Comparison of ENCODE assay signal across 24 cellular contexts in genomic region chr1:68081775-68082283, GRCh38. TPM values are rescaled to one million over a fixed set of nuclear protein-coding genes. Genes with fewer than 3 reads are reported as not detected.
DNase-seq lines count a peak whose midpoint lies in the region; ATAC-seq and TF ChIP-seq lines count a peak whose summit lies in the region.
"Had no signal": no experiment of that assay in that cellular context is flagged by ENCODE, and none has a peak within 500 bp of the region (broad histone marks: within the 10 kb centered on the region; RNA-seq: fewer than 3 reads in every experiment).

No MANE protein-coding gene starts in this region.

- H3K23ac ChIP-seq in IMR-90 (ENCODE audit: low read depth, low read length): no peak overlapping the region

- intact Hi-C loops in IMR-90 (cut with micrococcal nuclease): loop anchor here (5.0 kb wide), 1 partner anchor 755 kb away; no protein-coding TSS in a partner anchor

- no peaks in the 10 kb centered on the region for H3K9me2 ChIP-seq in GM23248 (ENCODE audit: insufficient read depth)

- H4K5ac ChIP-seq in IMR-90 (ENCODE audit: low read depth, low read length): no peak overlapping the region

- no peaks in the 10 kb centered on the region for H3K27me3 ChIP-seq in GM23248 (replicated peaks; ENCODE audit: insufficient read depth)
- no peaks in the 10 kb centered on the region for H3K27me3 ChIP-seq in IMR-90 (ENCODE audit: control insufficient read depth, insufficient read depth, low read length)
- H3K27me3 ChIP-seq: BE2C, BLaER1 had no signal

- H3K79me1 ChIP-seq in IMR-90 (ENCODE audit: low read depth in 1 of 2, low read length in 2 of 2): no peaks in the 10 kb centered on the region

- no peaks in the 10 kb centered on the region for H3F3A ChIP-seq in GM23248 (ENCODE audit: insufficient read depth)

- dilution Hi-C loops in IMR-90 (cut with HindIII; ENCODE audit: low sequenced_read_pairs, unreplicated experiment): no loop called here

- H2AK5ac ChIP-seq in IMR-90 (ENCODE audit: low read depth, low read length): no peak overlapping the region

- H3K27ac ChIP-seq in GM23248 (no peak overlapping the region), IMR-90 (ENCODE audit: insufficient read depth, low read length) (no peak overlapping the region)
- H3K27ac ChIP-seq: BLaER1 had no signal

- CTCF ChIA-PET in IMR-90 (lab: Yijun Ruan, JAX): no interaction called here

- H3K4me3 ChIP-seq in GM23248: no peak overlapping the region
- no peak overlapping the region for H3K4me3 ChIP-seq in IMR-90 (ENCODE audit: insufficient read depth, low read depth, low read length)
- H3K4me3 ChIP-seq: BLaER1, GM12878 had no signal

- in situ Hi-C loops in GM23248 (cut with MboI) (no loop called here), IMR-90 (cut with MboI; ENCODE audit: low sequenced_read_pairs) (no loop called here)

- peak; percentile 40; the same call in 1 of the 2 replicates for ATAC-seq in IMR-90 (ENCODE audit: low read depth)
- ATAC-seq: GM12878 had no signal

- H2BK20ac ChIP-seq in IMR-90 (ENCODE audit: low read depth, low read length): no peak overlapping the region

- TF ChIP-seq POLR2A in IMR-90 (IDR thresholded peaks at IDR 0.05; ENCODE audit: low read depth, low read length): no peak

- no peaks in the 10 kb centered on the region for H3K36me3 ChIP-seq in GM23248 (ENCODE audit: low read depth)
- no peaks in the 10 kb centered on the region; the same call in 1 of the 2 replicates for H3K36me3 ChIP-seq in IMR-90 (ENCODE audit: control insufficient read depth, insufficient read depth, low read length)
- H3K36me3 ChIP-seq: BE2C, BLaER1 had no signal

- H2AK9ac ChIP-seq in IMR-90 (replicated peaks; ENCODE audit: low read depth, low read length, poor library complexity): no peak overlapping the region

- no peak overlapping the region for H4K91ac ChIP-seq in IMR-90 (ENCODE audit: insufficient read depth, low read depth, low read length)

- H3K4me2 ChIP-seq in GM23248 (ENCODE audit: unreplicated experiment): no peak overlapping the region
- no peak overlapping the region for H3K4me2 ChIP-seq in IMR-90 (ENCODE audit: low read depth, low read length)
- H3K4me2 ChIP-seq: BLaER1 had no signal

- peaks cover 13% of the 10 kb centered on the region; the same call in 1 of the 2 replicates for H3K4me1 ChIP-seq in GM23248 (ENCODE audit: insufficient read depth)
- H3K4me1 ChIP-seq in IMR-90 (ENCODE audit: control insufficient read depth, insufficient read depth, low read length): no peaks in the 10 kb centered on the region
- H3K4me1 ChIP-seq: BE2C had no signal

- H3K18ac ChIP-seq in IMR-90 (ENCODE audit: low read depth, low read length): no peak overlapping the region

- BruUV-seq in IMR-90 (replicated peaks; lab: Mats Ljungman, UMichigan): no TSS peak

- DNase-seq in GM23248 (peak; percentile 7), IMR-90 (peak; percentile 28), astrocyte of the hippocampus (ENCODE audit: low read depth, low spot score) (peak; percentile 15), GOT3 (lab: John Stamatoyannopoulos, UW) (no peak), T-helper 1 cell (no peak)
- DNase-seq: 8988T; ACHN; BE2C; C1 segment of cervical spinal cord; CD4-positive, alpha-beta memory T cell; CD4-positive, CD25-positive, alpha-beta regulatory T cell; CD8-positive, alpha-beta memory T cell; COR-L47; DMS 273 treated with DMSO at 0.1 percent for 48 hours; DMS153; DMS53; DMS79; DND-41; EL; GDM1 had no signal

- H3K9ac ChIP-seq in GM23248 (no peak overlapping the region), IMR-90 (ENCODE audit: low read depth, low read length) (no peak overlapping the region)
- H3K9ac ChIP-seq: BLaER1 had no signal

- no peak overlapping the region for H2AFZ ChIP-seq in GM23248
- no peak overlapping the region for H2AFZ ChIP-seq in IMR-90 (replicated peaks; ENCODE audit: low read length, poor library complexity)

- H3K79me2 ChIP-seq in GM23248 (ENCODE audit: insufficient read depth): no peaks in the 10 kb centered on the region

- no peak overlapping the region for H4K8ac ChIP-seq in IMR-90 (ENCODE audit: low read depth in 2 of 2, low read length in 2 of 2)

- H2BK5ac ChIP-seq in IMR-90 (ENCODE audit: low read depth, low read length, poor library complexity, severe bottlenecking): no peak overlapping the region

- no peak for TF ChIP-seq CTCF in IMR-90 (conservative IDR thresholded peaks at IDR 0.05; ENCODE audit: low read depth, low read length)

- H3K9me3 ChIP-seq in GM23248 (ENCODE audit: low read depth) (no peaks in the 10 kb centered on the region), IMR-90 (ENCODE audit: control insufficient read depth, insufficient read depth, low read length) (no peaks in the 10 kb centered on the region)
- H3K9me3 ChIP-seq: BE2C, BLaER1 had no signal

- no peak for TF ChIP-seq RAD21 in IMR-90 (IDR thresholded peaks at IDR 0.05; ENCODE audit: low read length)

- no peak overlapping the region for H3K56ac ChIP-seq in IMR-90 (ENCODE audit: extremely low read depth, insufficient read depth, low read length)

- no peaks in the 10 kb centered on the region for H3K9me1 ChIP-seq in IMR-90 (ENCODE audit: insufficient read depth, low read length)

- no peak overlapping the region for H3K4ac ChIP-seq in IMR-90 (ENCODE audit: low read depth, low read length)

- H2BK15ac ChIP-seq in IMR-90 (ENCODE audit: low read depth, low read length): no peak overlapping the region

- no peak overlapping the region for H3K14ac ChIP-seq in IMR-90 (replicated peaks; ENCODE audit: low read depth, low read length)

- no peak overlapping the region for H2BK120ac ChIP-seq in IMR-90 (ENCODE audit: low read depth, low read length)

- POLR2A ChIA-PET in IMR-90 (lab: Charles Lee; ENCODE audit: unreplicated experiment): no interaction called here

- no peaks in the 10 kb centered on the region for H4K20me1 ChIP-seq in GM23248 (ENCODE audit: insufficient read depth)
- H4K20me1 ChIP-seq in IMR-90 (ENCODE audit: insufficient read depth, low read length): no peaks in the 10 kb centered on the region
- H4K20me1 ChIP-seq: BLaER1 had no signal

TF ChIP-seq in IMR-90, 13 proteins besides CTCF, POLR2A, EP300 and RAD21:
- no peak for TF ChIP-seq CHD1 (IDR thresholded peaks at IDR 0.05; ENCODE audit: low read depth, low read length)
- TF ChIP-seq SMC3 (IDR thresholded peaks at IDR 0.05; ENCODE audit: low read depth, low read length): no peak

RNA-seq across cellular contexts. Expression of gene DIRAS3, which starts 31.4 kb away (rescaled TPM):
- total RNA-seq in GM23248 (2014; rRNA removed; shearing (Covaris generic)): 4.8 and 12.1 TPM in 2 replicates
- 13.3 and 18.5 TPM in 2 replicates for polyA plus RNA-seq in GM23248 (2016; fragmentation: Nextera tagmentation; extraction: Ambion mirVana)
- total RNA-seq in IMR-90 (2012; rRNA removed): 8.3 and 8.6 TPM in 2 replicates
- polyA plus RNA-seq in IMR-90 (2012; rRNA removed): 14.5 and 14.6 TPM in 2 replicates
- 11.7 and 13.0 TPM in 2 replicates for polyA plus RNA-seq in IMR-90 (2012; cell fraction: cytosol; rRNA removed)
- polyA plus RNA-seq in IMR-90 (2012; cell fraction: nucleus; rRNA removed; ENCODE audit: low replicate concordance): 5.9 and 6.8 TPM in 2 replicates
- total RNA-seq: CD4-positive, alpha-beta memory T cell; CD4-positive, CD25-positive, alpha-beta regulatory T cell; G401; GM12878 had no signal
- polyA plus RNA-seq: CD14-positive monocyte; CD4-positive, alpha-beta memory T cell; CD8-positive, alpha-beta memory T cell; GM12878 had no signal

Comparison
In these comparisons a context has a peak if more than half of its experiments do, and no peak if none do; other contexts are left out.
1. DNase-seq: peak in GM23248 (single experiment), IMR-90 (single experiment) and astrocyte of the hippocampus (single experiment); none in GOT3 (single experiment) and T-helper 1 cell (0 of 5).